Comparison of ENCODE assay signal across 8 cellular contexts in the genomic region with DNA sequence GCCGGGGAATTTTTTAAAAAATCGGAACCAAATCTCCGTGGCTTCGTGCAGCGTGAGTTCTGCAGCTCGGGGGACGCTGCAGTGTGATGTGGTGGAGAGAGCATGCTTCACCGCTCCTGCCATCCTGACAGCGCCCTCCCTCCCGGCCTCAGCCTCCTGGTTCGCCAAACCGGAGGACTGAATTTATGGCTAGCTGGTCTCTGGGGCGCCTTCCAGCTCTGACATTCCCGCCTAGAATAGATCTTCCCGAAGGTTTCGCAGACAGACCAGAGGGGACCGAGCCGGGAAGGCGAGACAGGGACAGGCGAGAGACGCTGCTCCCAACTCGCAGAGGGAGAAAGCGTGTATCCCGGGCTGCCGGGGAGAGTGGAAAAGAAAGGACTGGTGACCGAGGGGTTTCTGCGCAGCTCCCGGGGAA. TPM values are rescaled to one million over a fixed set of nuclear protein-coding genes. Genes with fewer than 3 reads are reported as not detected.
DNase-seq lines count a peak whose midpoint lies in the region; ATAC-seq, FAIRE-seq and TF ChIP-seq lines count a peak whose summit lies in the region.
"Had no signal": no experiment of that assay in that cellular context is flagged by ENCODE, and none has a peak within 500 bp of the region (broad histone marks: within the 10 kb centered on the region; RNA-seq: fewer than 3 reads in every experiment).

No MANE protein-coding gene starts in this region.

- H3K27ac ChIP-seq in SK-N-MC (no peak overlapping the region), thoracic aorta (no peak overlapping the region)

- DNase-seq in GM12892 (ENCODE audit: insufficient read length): peak; percentile 15
- DNase-seq in SK-N-MC (ENCODE audit: low read depth, low spot score): no peak
- no peak for DNase-seq in effector memory CD8-positive, alpha-beta T cell
- DNase-seq in medulla oblongata (ENCODE audit: extremely low spot score): peak; percentile 35
- no peak for DNase-seq in thoracic aorta (ENCODE audit: low spot score)
- DNase-seq in A172 (ENCODE audit: low spot score): no peak
- no peak for DNase-seq in DMS53 (lab: John Stamatoyannopoulos, UW)

- H3K27me3 ChIP-seq in thoracic aorta (replicated peaks; ENCODE audit: insufficient read depth): peaks cover 8% of the 10 kb centered on the region

- peaks cover 9% of the 10 kb centered on the region for H3K36me3 Mint-ChIP-seq in effector memory CD8-positive, alpha-beta T cell (ENCODE audit: insufficient read depth)

- H3K36me3 ChIP-seq in SK-N-MC (ENCODE audit: insufficient read depth, low read length) (no peaks in the 10 kb centered on the region), thoracic aorta (no peaks in the 10 kb centered on the region)

- H3K4me3 Mint-ChIP-seq in effector memory CD8-positive, alpha-beta T cell: peak overlapping the region; percentile 99 to 100

- H3K9me3 ChIP-seq in SK-N-MC (ENCODE audit: low read depth, low read length) (no peaks in the 10 kb centered on the region), thoracic aorta (no peaks in the 10 kb centered on the region)

- no peak for FAIRE-seq in GM12892 (lab: Jason Lieb, UNC)

- H3K4me3 ChIP-seq in SK-N-MC (peak overlapping the region; percentile 71), thoracic aorta (peak overlapping the region; percentile 77)

- no peaks in the 10 kb centered on the region for H3K27me3 Mint-ChIP-seq in effector memory CD8-positive, alpha-beta T cell

- no peaks in the 10 kb centered on the region for H3K9me3 Mint-ChIP-seq in effector memory CD8-positive, alpha-beta T cell

- peaks cover 13 to 27% of the 10 kb centered on the region in 2 donors for H3K4me1 ChIP-seq in thoracic aorta (ENCODE audit: control insufficient read depth in 1 of 2, low read depth in 2 of 2)

- TF ChIP-seq POLR2A in GM12892 (IDR thresholded peaks at IDR 0.05; ENCODE audit: low read depth, low read length): no peak

- peak; percentile 31 for ATAC-seq in effector memory CD8-positive, alpha-beta T cell (replicated peaks)
- ATAC-seq in thoracic aorta (ENCODE audit: insufficient number of reproducible peaks, low FRiP score, low read depth): no peak

- TF ChIP-seq CTCF in thoracic aorta (IDR thresholded peaks at IDR 0.05): no peak

- H3K4me1 Mint-ChIP-seq in effector memory CD8-positive, alpha-beta T cell (ENCODE audit: low read depth in 2 of 2): peaks cover 54 to 65% of the 10 kb centered on the region in 2 donors

- H3K27ac Mint-ChIP-seq in effector memory CD8-positive, alpha-beta T cell: peak overlapping the region; percentile 89 to 98

- H3K9ac ChIP-seq in SK-N-MC (ENCODE audit: insufficient read length): no peak overlapping the region

RNA-seq across cellular contexts. Expression of a gene that starts 25.9 kb away (rescaled TPM):
- polyA plus RNA-seq in GM12892 (2012; ENCODE audit: missing spikeins): 2.8 TPM
- 1 to 10 TPM; 2.0 to 3.1 TPM for total RNA-seq in thoracic aorta
- total RNA-seq in A172 (2014; rRNA removed; shearing (Covaris generic)): not detected in 2 replicates
- total RNA-seq: RPMI7951 had no signal

Comparison
In these comparisons a context has a peak if more than half of its experiments do, and no peak if none do; other contexts are left out.
1. DNase-seq: peak in GM12892 (single experiment) and medulla oblongata (single experiment); none in SK-N-MC (single experiment), effector memory CD8-positive, alpha-beta T cell (0 of 3), thoracic aorta (single experiment), A172 (single experiment) and DMS53 (single experiment).